17 cellular contexts compared by ENCODE assay signal in genomic region chr15:67805008-67805681, GRCh38. TPM values are rescaled to one million over a fixed set of nuclear protein-coding genes. Genes with fewer than 3 reads are reported as not detected.
DNase-seq lines count a peak whose midpoint lies in the region; ATAC-seq and TF ChIP-seq lines count a peak whose summit lies in the region.
"Had no signal": no experiment of that assay in that cellular context is flagged by ENCODE, and none has a peak within 500 bp of the region (broad histone marks: within the 10 kb centered on the region; RNA-seq: fewer than 3 reads in every experiment).

No MANE protein-coding gene starts in this region.

- H3K4me1 Mint-ChIP-seq in chondrocyte (ENCODE audit: low read depth): no peaks in the 10 kb centered on the region
- peaks cover 11% of the 10 kb centered on the region for H3K4me1 Mint-ChIP-seq in memory B cell
- no peaks in the 10 kb centered on the region for H3K4me1 Mint-ChIP-seq in CD8-positive, alpha-beta memory T cell

- no peak for ATAC-seq in memory B cell (ENCODE audit: low read depth)
- ATAC-seq in sciatic nerve: no peak
- ATAC-seq: CD8-positive, alpha-beta T cell had no signal

- intact Hi-C loops in sciatic nerve (cut with DNase I): no loop called here

- POLR2A ChIA-PET in CD8-positive, alpha-beta memory T cell (lab: Charles Lee): no interaction called here

- H3K27ac ChIP-seq in CD8-positive, alpha-beta memory T cell (ENCODE audit: low read depth, low read length): no peak overlapping the region

- H3K27me3 Mint-ChIP-seq in chondrocyte (ENCODE audit: low read depth) (no peaks in the 10 kb centered on the region), memory B cell (no peaks in the 10 kb centered on the region)
- H3K27me3 Mint-ChIP-seq in CD8-positive, alpha-beta memory T cell: peaks cover 0 to 2% of the 10 kb centered on the region in 2 donors

- H3K27me3 ChIP-seq in H7 (ENCODE audit: control insufficient read depth, insufficient read depth, low read length): no peaks in the 10 kb centered on the region; the same call in 1 of the 2 replicates
- no peaks in the 10 kb centered on the region for H3K27me3 ChIP-seq in CD8-positive, alpha-beta memory T cell (ENCODE audit: insufficient read depth, low read length, poor library complexity, severe bottlenecking)

- no peak for TF ChIP-seq CTCF in chondrocyte (IDR thresholded peaks at IDR 0.05)

- H3K9me3 Mint-ChIP-seq in chondrocyte (ENCODE audit: low read depth) (no peaks in the 10 kb centered on the region), memory B cell (no peaks in the 10 kb centered on the region)
- H3K9me3 Mint-ChIP-seq in CD8-positive, alpha-beta memory T cell: no peaks in the 10 kb centered on the region
- H3K9me3 Mint-ChIP-seq: CD8-positive, alpha-beta T cell had no signal

- no peaks in the 10 kb centered on the region for H3K4me1 ChIP-seq in CD8-positive, alpha-beta memory T cell (ENCODE audit: insufficient read depth, low read length)

- no peak overlapping the region for H3K4me3 Mint-ChIP-seq in chondrocyte (ENCODE audit: unreplicated experiment)
- H3K4me3 Mint-ChIP-seq in memory B cell: no peak overlapping the region
- no peak overlapping the region for H3K4me3 Mint-ChIP-seq in CD8-positive, alpha-beta memory T cell
- H3K4me3 Mint-ChIP-seq: CD8-positive, alpha-beta T cell had no signal

- peaks cover 9% of the 10 kb centered on the region for H3K36me3 Mint-ChIP-seq in chondrocyte (ENCODE audit: low read depth)
- H3K36me3 Mint-ChIP-seq in memory B cell: peaks cover 11% of the 10 kb centered on the region
- peaks cover 9 to 41% (median 15%) of the 10 kb centered on the region in 3 donors for H3K36me3 Mint-ChIP-seq in CD8-positive, alpha-beta memory T cell

- DNase-seq in H7 (peak; percentile 52), chondrocyte (ENCODE audit: low spot score) (peak; percentile 75), memory B cell (ENCODE audit: low spot score in 2 of 2) (no peak), sciatic nerve (ENCODE audit: low spot score) (peak; percentile 46), NOMO-1 treated with DMSO at 0.1 percent for 48 hours (lab: John Stamatoyannopoulos, UW; ENCODE audit: unreplicated experiment) (no peak), NCI-H524 (lab: John Stamatoyannopoulos, UW) (no peak), NCI-H1694 treated with DMSO at 0.1 percent for 48 hours (lab: John Stamatoyannopoulos, UW) (no peak)
- no peak for DNase-seq in CD8-positive, alpha-beta memory T cell
- DNase-seq: CD8-positive, alpha-beta T cell; GF-D8; IMR-90; Kasumi-1; NCI-H2029 treated with DMSO at 0.1 percent for 48 hours; NCI-H510A had no signal

- H3K4me3 ChIP-seq in H7 (ENCODE audit: insufficient read depth, low read depth, low read length): no peak overlapping the region
- no peak overlapping the region for H3K4me3 ChIP-seq in CD8-positive, alpha-beta memory T cell (ENCODE audit: low read length)

- CTCF ChIA-PET in CD8-positive, alpha-beta memory T cell (lab: Charles Lee): no interaction called here

- H3K27ac Mint-ChIP-seq in chondrocyte (ENCODE audit: unreplicated experiment) (no peak overlapping the region), memory B cell (peak overlapping the region; percentile 60)
- H3K27ac Mint-ChIP-seq in CD8-positive, alpha-beta memory T cell: no peak overlapping the region
- H3K27ac Mint-ChIP-seq: CD8-positive, alpha-beta T cell had no signal

- H3K9me3 ChIP-seq in CD8-positive, alpha-beta memory T cell (ENCODE audit: low read length): no peaks in the 10 kb centered on the region

- no peaks in the 10 kb centered on the region for H3K36me3 ChIP-seq in H7 (replicated peaks; ENCODE audit: control insufficient read depth, insufficient read depth, low read length)
- no peaks in the 10 kb centered on the region for H3K36me3 ChIP-seq in CD8-positive, alpha-beta memory T cell (ENCODE audit: insufficient read depth, low read length)

RNA-seq across cellular contexts. Expression of gene SKOR1, which starts 20.2 kb away (rescaled TPM):
- 0.11 TPM in 1 of 2 replicates, not detected in the other for total RNA-seq in H7 (2014; rRNA removed; shearing (Covaris generic))
- total RNA-seq in chondrocyte (0.15 to 0.27 TPM (median 0.22 TPM) in 3 replicates), sciatic nerve (1.3 TPM)
- total RNA-seq in CD8-positive, alpha-beta memory T cell: under 1 TPM; 0.15 to 0.16 TPM
- polyA plus RNA-seq in CD8-positive, alpha-beta memory T cell: 0.06 TPM
- total RNA-seq: H4, IMR-90, RPMI7951, SK-MEL-5 had no signal

RNA-seq across cellular contexts. Expression of gene RNU6-1, which starts 34.7 kb away (rescaled TPM):
- total RNA-seq in H7 (2014; rRNA removed; shearing (Covaris generic)): not detected in 2 replicates
- total RNA-seq in chondrocyte: not detected in 3 replicates
- total RNA-seq in sciatic nerve: not detected
- total RNA-seq in CD8-positive, alpha-beta memory T cell: not detected
- polyA plus RNA-seq in CD8-positive, alpha-beta memory T cell: not detected
- total RNA-seq: CD8-positive, alpha-beta T cell; H4; IMR-90; RPMI7951; SK-MEL-5 had no signal
- polyA plus RNA-seq: IMR-90 had no signal

Comparison
In these comparisons a context has a peak if more than half of its experiments do, and no peak if none do; other contexts are left out.
1. DNase-seq: peak in H7 (single experiment), chondrocyte (single experiment) and sciatic nerve (single experiment); none in memory B cell (0 of 2), NOMO-1 treated with DMSO at 0.1 percent for 48 hours (single experiment), NCI-H524 (0 of 2), NCI-H1694 treated with DMSO at 0.1 percent for 48 hours (single experiment) and CD8-positive, alpha-beta memory T cell (0 of 5).